Comparison of ENCODE assay signal across 8 cellular contexts in genomic region chr17:57357392-57357784, GRCh38.
DNase-seq lines count a peak whose midpoint lies in the region; ATAC-seq and TF ChIP-seq lines count a peak whose summit lies in the region.

No MANE protein-coding gene starts in this region.

- no peaks in the 10 kb centered on the region for H3K9me3 ChIP-seq in DOHH2 (ENCODE audit: control insufficient read depth, insufficient read depth, low read length)
- H3K9me3 ChIP-seq in endodermal cell (ENCODE audit: control insufficient read depth, low read length): no peaks in the 10 kb centered on the region
- no peaks in the 10 kb centered on the region for H3K9me3 ChIP-seq in parathyroid adenoma (ENCODE audit: control insufficient read depth, low read length)

- peak; percentile 70 for DNase-seq in NCI-H2029 (lab: John Stamatoyannopoulos, UW)
- DNase-seq in endodermal cell: no peak
- DNase-seq in dedifferentiated amniotic fluid mesenchymal stem cell (ENCODE audit: extremely low spot score): no peak
- no peak for DNase-seq in SKM-1 (lab: John Stamatoyannopoulos, UW; ENCODE audit: unreplicated experiment)
- no peak for DNase-seq in NOMO-1 (lab: John Stamatoyannopoulos, UW; ENCODE audit: unreplicated experiment in 2 of 2)

- H3K4me1 Mint-ChIP-seq in endodermal cell: peaks cover 25% of the 10 kb centered on the region

- peak overlapping the region; percentile 100 for H3K27ac ChIP-seq in DOHH2 (ENCODE audit: low read depth, low read length)
- peak overlapping the region; percentile 70 for H3K27ac ChIP-seq in endodermal cell (ENCODE audit: low read depth, low read length)
- H3K27ac ChIP-seq in parathyroid adenoma: peak overlapping the region; percentile 77

- H3K9ac ChIP-seq in endodermal cell (ENCODE audit: extremely low read depth, low read length, poor library complexity, severe bottlenecking) (no peak overlapping the region), parathyroid adenoma (no peak overlapping the region)

- H4K20me1 ChIP-seq in DOHH2 (ENCODE audit: control insufficient read depth, insufficient read depth, low read depth, low read length): no peaks in the 10 kb centered on the region

- peaks cover 84% of the 10 kb centered on the region for H3K4me1 ChIP-seq in DOHH2 (ENCODE audit: control insufficient read depth, low read length)
- H3K4me1 ChIP-seq in endodermal cell (ENCODE audit: control insufficient read depth, insufficient read depth, low read length): peaks cover 4% of the 10 kb centered on the region
- H3K4me1 ChIP-seq in parathyroid adenoma: peaks cover 35% of the 10 kb centered on the region

- no peaks in the 10 kb centered on the region for H3K27me3 Mint-ChIP-seq in endodermal cell (ENCODE audit: insufficient read depth)

- peaks cover 31% of the 10 kb centered on the region for H3F3A ChIP-seq in DOHH2 (ENCODE audit: control insufficient read depth, insufficient read depth)

- H3K27me3 ChIP-seq in DOHH2 (ENCODE audit: control insufficient read depth, low read length) (no peaks in the 10 kb centered on the region), endodermal cell (ENCODE audit: control insufficient read depth, insufficient read depth, low read length, poor library complexity, severe bottlenecking) (no peaks in the 10 kb centered on the region), parathyroid adenoma (ENCODE audit: control insufficient read depth, insufficient read depth, low read length) (no peaks in the 10 kb centered on the region)

- no peaks in the 10 kb centered on the region for H3K9me3 Mint-ChIP-seq in endodermal cell

- peak overlapping the region; percentile 12 for H2AFZ ChIP-seq in parathyroid adenoma

- H3K79me2 ChIP-seq in DOHH2 (ENCODE audit: control insufficient read depth, low read length) (peaks cover 94% of the 10 kb centered on the region), parathyroid adenoma (peaks cover 74% of the 10 kb centered on the region)

- TF ChIP-seq CTCF in DOHH2 (IDR thresholded peaks at IDR 0.05; ENCODE audit: low read depth, low read length, poor library complexity, severe bottlenecking) (no peak), endodermal cell (conservative IDR thresholded peaks at IDR 0.05) (no peak), parathyroid adenoma (IDR thresholded peaks at IDR 0.05) (no peak)

- H3K4me3 ChIP-seq in DOHH2 (ENCODE audit: low read length) (peak overlapping the region; percentile 78), endodermal cell (ENCODE audit: low read length) (no peak overlapping the region), parathyroid adenoma (ENCODE audit: low read depth, low read length) (no peak overlapping the region)

- peak overlapping the region; percentile 100 for H3K4me2 ChIP-seq in DOHH2 (ENCODE audit: low read length)
- H3K4me2 ChIP-seq in parathyroid adenoma (ENCODE audit: low read length): peak overlapping the region; percentile 16

- peaks cover 39% of the 10 kb centered on the region for H3K36me3 ChIP-seq in DOHH2 (ENCODE audit: control insufficient read depth, low read length)
- no peaks in the 10 kb centered on the region for H3K36me3 ChIP-seq in endodermal cell (ENCODE audit: control insufficient read depth, insufficient read depth, low read length)
- no peaks in the 10 kb centered on the region for H3K36me3 ChIP-seq in parathyroid adenoma (ENCODE audit: control insufficient read depth, insufficient read depth, low read length)

- 92 to 93% methylated on average over 10 to 11 of the region's 11 CpGs for WGBS in endodermal cell (ENCODE audit: insufficient coverage in 1 of 2, insufficient read length in 1 of 2), 2 experiments

- ATAC-seq in GM21528 (IDR thresholded peaks at IDR 0.05; ENCODE audit: low FRiP score, unreplicated experiment): peak; percentile 39

- H3K9me2 ChIP-seq in DOHH2 (replicated peaks; ENCODE audit: control insufficient read depth, low read length): no peaks in the 10 kb centered on the region

- no peak overlapping the region for H3K4me3 Mint-ChIP-seq in endodermal cell

- peak overlapping the region; percentile 80 for H3K27ac Mint-ChIP-seq in endodermal cell

- H3K36me3 Mint-ChIP-seq in endodermal cell (ENCODE audit: low read depth): peaks cover under 1% of the 10 kb centered on the region
